ENCODE assay signal across 9 cellular contexts in genomic region chr19:46081928-46082727, GRCh38. TPM values are rescaled to one million over a fixed set of nuclear protein-coding genes. Genes with fewer than 3 reads are reported as not detected.
DNase-seq lines count a peak whose midpoint lies in the region; FAIRE-seq and TF ChIP-seq lines count a peak whose summit lies in the region.
"Had no signal": no experiment of that assay in that cellular context is flagged by ENCODE, and none has a peak within 500 bp of the region (broad histone marks: within the 10 kb centered on the region; RNA-seq: fewer than 3 reads in every experiment).

No MANE protein-coding gene starts in this region.

- H3K27me3 ChIP-seq in astrocyte (ENCODE audit: insufficient read depth, low read length) (peaks cover 5% of the 10 kb centered on the region), keratinocyte (ENCODE audit: control insufficient read depth, extremely low read depth, insufficient read depth, low read length) (peaks cover 6% of the 10 kb centered on the region)

- intact Hi-C loops in CD14-positive monocyte (cut with micrococcal nuclease), result loop anchor here (2.0 to 5.0 kb wide), 3 partner anchors 107 to 185 kb away; no protein-coding TSS in a partner anchor

- H3K36me3 Mint-ChIP-seq in CD14-positive monocyte (peaks cover 0 to 4% of the 10 kb centered on the region in 2 donors), astrocyte (ENCODE audit: low read depth, unreplicated experiment) (peaks cover 10% of the 10 kb centered on the region)

- H3K9me1 ChIP-seq in keratinocyte (ENCODE audit: control insufficient read depth, extremely low read depth, insufficient read depth, low read length), result no peaks in the 10 kb centered on the region

- H3K27me3 Mint-ChIP-seq in CD14-positive monocyte (ENCODE audit: low read depth in 3 of 3), result peaks cover 41 to 53% (median 44%) of the 10 kb centered on the region in 3 donors
- H3K27me3 Mint-ChIP-seq in astrocyte (ENCODE audit: low read depth, unreplicated experiment), result no peaks in the 10 kb centered on the region

- H3K36me3 ChIP-seq in astrocyte (ENCODE audit: insufficient read depth, low read length) (no peaks in the 10 kb centered on the region), keratinocyte (ENCODE audit: control insufficient read depth in 2 of 2, extremely low read depth in 1 of 2, insufficient read depth in 2 of 2, low read length in 2 of 2) (no peaks in the 10 kb centered on the region)

- H3K4me3 ChIP-seq in astrocyte (ENCODE audit: insufficient read depth, low read depth, low read length) (peak overlapping the region; percentile 15), keratinocyte (ENCODE audit: control insufficient read depth in 2 of 3, extremely low read depth in 1 of 3, insufficient read depth in 2 of 3, low read depth in 1 of 3, low read length in 3 of 3) (peak overlapping the region in 2 of 3 experiments; percentile 3 to 38)

- H3K4me1 Mint-ChIP-seq in CD14-positive monocyte (peaks cover 5% of the 10 kb centered on the region), astrocyte (ENCODE audit: low read depth, unreplicated experiment) (peaks cover 45% of the 10 kb centered on the region)

- no peaks in the 10 kb centered on the region for H3K79me2 ChIP-seq in astrocyte (ENCODE audit: insufficient read depth, low read length)
- H3K79me2 ChIP-seq in keratinocyte (ENCODE audit: control insufficient read depth, insufficient read depth, low read length), result no peaks in the 10 kb centered on the region

- H3K9me3 ChIP-seq in astrocyte (ENCODE audit: insufficient read depth, low read depth, low read length), result peaks cover 12% of the 10 kb centered on the region
- H3K9me3 ChIP-seq in keratinocyte (ENCODE audit: control insufficient read depth, low read depth, low read length), result peaks cover 3% of the 10 kb centered on the region

- H4K20me1 ChIP-seq in astrocyte (ENCODE audit: insufficient read depth, low read length) (no peaks in the 10 kb centered on the region), keratinocyte (ENCODE audit: control insufficient read depth, extremely low read depth, insufficient read depth, low read length) (no peaks in the 10 kb centered on the region)

- in situ Hi-C loops in GM13976 (cut with MboI; ENCODE audit: low sequenced_read_pairs, unreplicated experiment), result loop anchor here (10.0 kb wide), 2 partner anchors 113 to 183 kb away; no protein-coding TSS in a partner anchor

- H3K9me3 Mint-ChIP-seq in CD14-positive monocyte (peaks cover 17 to 44% (median 34%) of the 10 kb centered on the region in 7 donors), astrocyte (ENCODE audit: unreplicated experiment) (peaks cover 38% of the 10 kb centered on the region)

- H3K4me1 ChIP-seq in astrocyte (ENCODE audit: insufficient read depth, low read length) (peaks cover 35% of the 10 kb centered on the region), keratinocyte (ENCODE audit: control insufficient read depth, extremely low read depth, insufficient read depth, low read length) (peaks cover 36% of the 10 kb centered on the region)

- FAIRE-seq in astrocyte (lab: Jason Lieb, UNC), result peak; percentile 79
- peak; percentile 98 for FAIRE-seq in keratinocyte (lab: Jason Lieb, UNC)
- no peak for FAIRE-seq in urothelium cell line (lab: Jason Lieb, UNC)
- FAIRE-seq: islet of Langerhans had no signal

- dilution Hi-C loops in keratinocyte (cut with MboI; ENCODE audit: extremely low pct_ligation_motif_present, low sequenced_read_pairs), result no loop called here

- TF ChIP-seq CTCF in CD14-positive monocyte (IDR thresholded peaks at IDR 0.05), result peak; percentile 68
- TF ChIP-seq CTCF in GM13976 (IDR thresholded peaks at IDR 0.05; ENCODE audit: borderline replicate concordance, control extremely low read depth, extremely low read depth, insufficient read depth, missing control alignments), result peak; percentile 30
- peak; percentile 72 for TF ChIP-seq CTCF in astrocyte (IDR thresholded peaks at IDR 0.05; ENCODE audit: insufficient read depth, low read depth, low read length)
- TF ChIP-seq CTCF in keratinocyte (optimal IDR thresholded peaks at IDR 0.05 in 1 of 3, IDR thresholded peaks at IDR 0.05 in 1 of 3, conservative IDR thresholded peaks at IDR 0.05 in 1 of 3; ENCODE audit: extremely low read depth in 1 of 3, insufficient read depth in 2 of 3, low read length in 3 of 3), result peak; percentile 63 to 78 (median 65)

- DNase-seq in CD14-positive monocyte (ENCODE audit: low spot score) (no peak), GM13976 (ENCODE audit: low spot score) (peak; percentile 62), NCI-H226 (peak; percentile 53), astrocyte (ENCODE audit: low read depth) (peak; percentile 59), keratinocyte (ENCODE audit: low read depth, low spot score) (no peak), urothelium cell line (ENCODE audit: low spot score) (peak; percentile 54), NCI-H187 treated with DMSO at 0.1 percent for 48 hours (lab: John Stamatoyannopoulos, UW) (no peak), middle frontal gyrus (ENCODE audit: extremely low spot score, low spot score) (no peak)

- H3K27ac ChIP-seq in astrocyte (ENCODE audit: low read depth, low read length) (no peak overlapping the region), keratinocyte (ENCODE audit: control insufficient read depth, insufficient read depth, low read length) (peak overlapping the region; percentile 78)

- H3K9ac ChIP-seq in astrocyte (ENCODE audit: low read length), result peak overlapping the region; percentile 44
- peak overlapping the region; percentile 54 for H3K9ac ChIP-seq in keratinocyte (ENCODE audit: control insufficient read depth, extremely low read depth, insufficient read depth, low read length)

- H3K4me2 ChIP-seq in astrocyte (ENCODE audit: low read length), result peak overlapping the region; percentile 71
- H3K4me2 ChIP-seq in keratinocyte (ENCODE audit: control insufficient read depth, extremely low read depth, insufficient read depth, low read depth, low read length), result peak overlapping the region; percentile 83

- H3K4me3 Mint-ChIP-seq in CD14-positive monocyte (peak overlapping the region in 1 of 2 donors; percentile 49), astrocyte (ENCODE audit: unreplicated experiment) (peak overlapping the region; percentile 20)

- H2AFZ ChIP-seq in astrocyte (ENCODE audit: low read depth, low read length) (no peak overlapping the region), keratinocyte (ENCODE audit: control insufficient read depth, low read length) (peak overlapping the region; percentile 28)

- H3K27ac Mint-ChIP-seq in CD14-positive monocyte (no peak overlapping the region), astrocyte (ENCODE audit: unreplicated experiment) (peak overlapping the region; percentile 98)

RNA-seq across cellular contexts. Expression of gene IGFL4, which starts 41.3 kb away (rescaled TPM):
- polyA plus RNA-seq in CD14-positive monocyte (not detected), keratinocyte (0.01 TPM in 1 of 3 replicates, not detected in the others)
- 2.3 and 5.4 TPM in 2 replicates for total RNA-seq in astrocyte
- polyA plus RNA-seq in keratinocyte (2011; ENCODE audit: low read depth), result not detected
- polyA plus RNA-seq in keratinocyte (2011; cell fraction: cytosol; rRNA removed), result 0.18 TPM in 1 of 2 replicates, not detected in the other
- 0.19 and 0.35 TPM in 2 replicates for polyA plus RNA-seq in keratinocyte (2011; cell fraction: nucleus; rRNA removed)
- polyA plus RNA-seq in keratinocyte (2012; ENCODE audit: low replicate concordance), result 0.07 and 0.18 TPM in 2 replicates
- polyA minus RNA-seq in keratinocyte, result not detected in 3 replicates
- not detected for polyA minus RNA-seq in keratinocyte (2011; cell fraction: cytosol; rRNA and poly(A)+ RNA removed)
- not detected in 2 replicates for polyA minus RNA-seq in keratinocyte (2011; cell fraction: nucleus; rRNA and poly(A)+ RNA removed)

RNA-seq across cellular contexts. Expression of gene IGFL3, which starts 42.4 kb away (rescaled TPM):
- polyA plus RNA-seq in CD14-positive monocyte (not detected), keratinocyte (236 to 560 TPM (median 344 TPM) in 3 replicates)
- 93.5 and 127 TPM in 2 replicates for total RNA-seq in astrocyte
- 68.4 TPM for polyA plus RNA-seq in keratinocyte (2011; ENCODE audit: low read depth)
- 359 and 390 TPM in 2 replicates for polyA plus RNA-seq in keratinocyte (2011; cell fraction: cytosol; rRNA removed)
- 419 and 530 TPM in 2 replicates for polyA plus RNA-seq in keratinocyte (2011; cell fraction: nucleus; rRNA removed)
- polyA plus RNA-seq in keratinocyte (2012; ENCODE audit: low replicate concordance), result 207 and 288 TPM in 2 replicates
- 145 to 324 TPM (median 146 TPM) in 3 replicates for polyA minus RNA-seq in keratinocyte
- 164 TPM for polyA minus RNA-seq in keratinocyte (2011; cell fraction: cytosol; rRNA and poly(A)+ RNA removed)
- 170 and 212 TPM in 2 replicates for polyA minus RNA-seq in keratinocyte (2011; cell fraction: nucleus; rRNA and poly(A)+ RNA removed)

RNA-seq across cellular contexts. Expression of gene PGLYRP1, which starts 59.3 kb away (rescaled TPM):
- under 1 TPM; 0.36 to 0.39 TPM for polyA plus RNA-seq in CD14-positive monocyte
- not detected in 2 replicates for total RNA-seq in astrocyte
- not detected in 3 replicates for polyA plus RNA-seq in keratinocyte
- polyA plus RNA-seq in keratinocyte (2011; ENCODE audit: low read depth), result not detected
- polyA plus RNA-seq in keratinocyte (2011; cell fraction: cytosol; rRNA removed), result not detected in 2 replicates
- not detected in 2 replicates for polyA plus RNA-seq in keratinocyte (2011; cell fraction: nucleus; rRNA removed)
- polyA plus RNA-seq in keratinocyte (2012; ENCODE audit: low replicate concordance), result not detected in 2 replicates
- polyA minus RNA-seq in keratinocyte, result not detected in 3 replicates
- not detected for polyA minus RNA-seq in keratinocyte (2011; cell fraction: cytosol; rRNA and poly(A)+ RNA removed)
- polyA minus RNA-seq in keratinocyte (2011; cell fraction: nucleus; rRNA and poly(A)+ RNA removed), result not detected in 2 replicates

Comparison
In these comparisons a context has a peak if more than half of its experiments do, and no peak if none do; other contexts are left out.
1. DNase-seq: peak in GM13976 (single experiment), NCI-H226 (single experiment), astrocyte (single experiment) and urothelium cell line (single experiment); none in CD14-positive monocyte (single experiment), keratinocyte (single experiment), NCI-H187 treated with DMSO at 0.1 percent for 48 hours (single experiment) and middle frontal gyrus (single experiment).
2. RNA of gene IGFL3, which starts 42.4 kb away (polyA plus RNA-seq): 68.4 to 560 TPM in keratinocyte; not detected in CD14-positive monocyte; every median in the first group is over 10 times any median in the second.
3. Peak in every context shown above with its lines, with median percentiles within 50 percentile points of each other: CTCF ChIP-seq.